Comparison of ENCODE assay signal across 21 cellular contexts in genomic region chr3:154690413-154690812, GRCh38.
A peak's percentile ranks its signal among the peaks of the same experiment; 100 is the strongest.
DNase-seq lines count a peak whose midpoint lies in the region; ATAC-seq and TF ChIP-seq lines count a peak whose summit lies in the region.
"Had no signal": no experiment of that assay in that cellular context is flagged by ENCODE, and none has a peak within 500 bp of the region (broad histone marks: within the 10 kb centered on the region; RNA-seq: fewer than 3 reads in every experiment).

No MANE protein-coding gene starts in this region.

- H3K4me1 Mint-ChIP-seq in activated CD4-positive, alpha-beta T cell treated with anti-CD3 and anti-CD28 coated beads for 36 hours: no peaks in the 10 kb centered on the region
- peaks cover 8% of the 10 kb centered on the region for H3K4me1 Mint-ChIP-seq in CD14-positive monocyte
- no peaks in the 10 kb centered on the region for H3K4me1 Mint-ChIP-seq in activated naive CD4-positive, alpha-beta T cell treated with anti-CD3 and anti-CD28 coated beads, Interleukin-2, amount 10 ng/mL, durations not matched to agents 7 days and 5 days
- H3K4me1 Mint-ChIP-seq: activated naive CD8-positive, alpha-beta T cell treated with anti-CD3 and anti-CD28 coated beads, Interleukin-2, amount 10 ng/mL, durations not matched to agents 7 days and 5 days; memory B cell had no signal

- POLR2A ChIA-PET in activated CD4-positive, alpha-beta T cell treated with anti-CD3 and anti-CD28 coated beads for 36 hours (lab: Charles Lee): no interaction called here

- intact Hi-C loops in activated CD4-positive, alpha-beta T cell treated with anti-CD3 and anti-CD28 coated beads for 36 hours (cut with DNase I, micrococcal nuclease): no loop called here
- intact Hi-C loops in CD14-positive monocyte (cut with micrococcal nuclease): no loop called here

- H3K9me3 Mint-ChIP-seq in activated CD4-positive, alpha-beta T cell treated with anti-CD3 and anti-CD28 coated beads for 36 hours (ENCODE audit: low read depth): no peaks in the 10 kb centered on the region
- H3K9me3 Mint-ChIP-seq in CD14-positive monocyte: peaks cover 0 to 7% (median 4%) of the 10 kb centered on the region in 7 donors
- no peaks in the 10 kb centered on the region for H3K9me3 Mint-ChIP-seq in activated naive CD4-positive, alpha-beta T cell treated with anti-CD3 and anti-CD28 coated beads, Interleukin-2, amount 10 ng/mL, durations not matched to agents 7 days and 5 days
- H3K9me3 Mint-ChIP-seq: activated naive CD8-positive, alpha-beta T cell treated with anti-CD3 and anti-CD28 coated beads, Interleukin-2, amount 10 ng/mL, durations not matched to agents 7 days and 5 days; memory B cell; natural killer cell treated with Interleukin-12 subunit alpha and Interleukin-12 subunit beta and Interleukin-15 and Interleukin-18, amount 100 ng/mL, for 72 hours had no signal

- H3K27me3 Mint-ChIP-seq in activated CD4-positive, alpha-beta T cell treated with anti-CD3 and anti-CD28 coated beads for 36 hours: no peaks in the 10 kb centered on the region
- H3K27me3 Mint-ChIP-seq in CD14-positive monocyte (ENCODE audit: low read depth in 3 of 3): no peaks in the 10 kb centered on the region
- H3K27me3 Mint-ChIP-seq in activated naive CD4-positive, alpha-beta T cell treated with anti-CD3 and anti-CD28 coated beads, Interleukin-2, amount 10 ng/mL, durations not matched to agents 7 days and 5 days: no peaks in the 10 kb centered on the region
- H3K27me3 Mint-ChIP-seq: activated naive CD8-positive, alpha-beta T cell treated with anti-CD3 and anti-CD28 coated beads, Interleukin-2, amount 10 ng/mL, durations not matched to agents 7 days and 5 days; memory B cell; natural killer cell treated with Interleukin-12 subunit alpha and Interleukin-12 subunit beta and Interleukin-15 and Interleukin-18, amount 100 ng/mL, for 72 hours had no signal

- TF ChIP-seq CTCF in CD14-positive monocyte (IDR thresholded peaks at IDR 0.05): no peak

- CTCF ChIA-PET in activated CD4-positive, alpha-beta T cell treated with anti-CD3 and anti-CD28 coated beads for 36 hours (lab: Charles Lee): no interaction called here
- CTCF ChIA-PET in activated naive CD4-positive, alpha-beta T cell treated with anti-CD3 and anti-CD28 coated beads, Interleukin-2, amount 10 ng/mL, durations not matched to agents 7 days and 5 days (lab: Charles Lee): no interaction called here

- DNase-seq in activated CD4-positive, alpha-beta T cell treated with anti-CD3 and anti-CD28 coated beads for 36 hours: no peak
- DNase-seq in activated CD4-positive, alpha-beta T cell treated with anti-CD3 and anti-CD28 coated beads, Interleukin-2, amount 50 U/mL, for 48 hours: no peak
- DNase-seq in CD14-positive monocyte (ENCODE audit: low spot score): no peak
- DNase-seq in activated CD4-positive, alpha-beta T cell treated with anti-CD3 and anti-CD28 coated beads for 1 hour: no peak
- DNase-seq in activated naive CD4-positive, alpha-beta T cell treated with anti-CD3 and anti-CD28 coated beads, Interleukin-2, amount 10 ng/mL, durations not matched to agents 7 days and 5 days: no peak
- DNase-seq: activated CD4-positive, alpha-beta T cell treated with anti-CD3 and anti-CD28 coated beads for 4 hours; activated naive CD8-positive, alpha-beta T cell treated with anti-CD3 and anti-CD28 coated beads, Interleukin-2, amount 10 ng/mL, durations not matched to agents 7 days and 5 days; activated T-cell treated with anti-CD3 and anti-CD28 coated beads for 4 hours; DMS53; head of caudate nucleus; islet precursor cell; NCI-H526; OCI-M1; small intestine had no signal

- ATAC-seq in activated CD4-positive, alpha-beta T cell treated with anti-CD3 and anti-CD28 coated beads for 36 hours: peak; percentile 6
- ATAC-seq in HG02610 (IDR thresholded peaks at IDR 0.05; ENCODE audit: unreplicated experiment) (peak; percentile 83), HG03432 (IDR thresholded peaks at IDR 0.05; ENCODE audit: unreplicated experiment) (peak; percentile 77), GM21723 (IDR thresholded peaks at IDR 0.05; ENCODE audit: unreplicated experiment) (no peak)
- ATAC-seq: esophagus mucosa; K562; natural killer cell treated with Interleukin-12 subunit alpha and Interleukin-12 subunit beta and Interleukin-15 and Interleukin-18, amount 100 ng/mL, for 72 hours had no signal

- H3K4me3 Mint-ChIP-seq in activated CD4-positive, alpha-beta T cell treated with anti-CD3 and anti-CD28 coated beads for 36 hours: no peak overlapping the region
- H3K4me3 Mint-ChIP-seq in CD14-positive monocyte: no peak overlapping the region
- H3K4me3 Mint-ChIP-seq in activated naive CD4-positive, alpha-beta T cell treated with anti-CD3 and anti-CD28 coated beads, Interleukin-2, amount 10 ng/mL, durations not matched to agents 7 days and 5 days: no peak overlapping the region
- H3K4me3 Mint-ChIP-seq: activated naive CD8-positive, alpha-beta T cell treated with anti-CD3 and anti-CD28 coated beads, Interleukin-2, amount 10 ng/mL, durations not matched to agents 7 days and 5 days; memory B cell; natural killer cell treated with Interleukin-12 subunit alpha and Interleukin-12 subunit beta and Interleukin-15 and Interleukin-18, amount 100 ng/mL, for 72 hours had no signal

- H3K36me3 Mint-ChIP-seq in activated CD4-positive, alpha-beta T cell treated with anti-CD3 and anti-CD28 coated beads for 36 hours (ENCODE audit: low read depth): no peaks in the 10 kb centered on the region
- H3K36me3 Mint-ChIP-seq in CD14-positive monocyte: peaks cover 0 to 3% of the 10 kb centered on the region in 2 donors
- H3K36me3 Mint-ChIP-seq in activated naive CD4-positive, alpha-beta T cell treated with anti-CD3 and anti-CD28 coated beads, Interleukin-2, amount 10 ng/mL, durations not matched to agents 7 days and 5 days: no peaks in the 10 kb centered on the region
- H3K36me3 Mint-ChIP-seq: activated naive CD8-positive, alpha-beta T cell treated with anti-CD3 and anti-CD28 coated beads, Interleukin-2, amount 10 ng/mL, durations not matched to agents 7 days and 5 days; memory B cell; natural killer cell treated with Interleukin-12 subunit alpha and Interleukin-12 subunit beta and Interleukin-15 and Interleukin-18, amount 100 ng/mL, for 72 hours had no signal

- H3K27ac Mint-ChIP-seq in activated CD4-positive, alpha-beta T cell treated with anti-CD3 and anti-CD28 coated beads for 36 hours: no peak overlapping the region
- H3K27ac Mint-ChIP-seq in CD14-positive monocyte: no peak overlapping the region
- no peak overlapping the region for H3K27ac Mint-ChIP-seq in activated naive CD4-positive, alpha-beta T cell treated with anti-CD3 and anti-CD28 coated beads, Interleukin-2, amount 10 ng/mL, durations not matched to agents 7 days and 5 days
- H3K27ac Mint-ChIP-seq: activated naive CD8-positive, alpha-beta T cell treated with anti-CD3 and anti-CD28 coated beads, Interleukin-2, amount 10 ng/mL, durations not matched to agents 7 days and 5 days; memory B cell; natural killer cell treated with Interleukin-12 subunit alpha and Interleukin-12 subunit beta and Interleukin-15 and Interleukin-18, amount 100 ng/mL, for 72 hours had no signal
